20 cellular contexts compared by ENCODE assay signal in the genomic region with DNA sequence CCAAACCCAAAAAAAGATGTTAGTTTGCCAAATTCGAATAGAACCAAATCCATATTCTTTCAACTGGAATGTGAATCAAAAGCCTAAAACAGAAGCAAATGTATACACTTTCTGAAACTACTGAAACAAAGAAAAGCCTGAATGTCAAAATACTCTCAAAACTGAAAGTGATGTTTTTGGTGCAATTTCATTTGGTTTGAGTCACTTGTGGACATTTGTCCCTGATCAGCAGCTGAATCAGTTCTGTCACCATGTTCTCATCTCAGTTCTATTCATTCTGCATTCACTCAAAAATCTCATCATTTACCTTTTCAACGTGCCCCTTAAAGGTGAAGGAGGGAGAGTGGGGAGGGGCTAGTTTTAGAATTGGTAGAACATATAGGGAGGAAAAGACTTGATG.
"Had no signal": no experiment of that assay in that cellular context is flagged by ENCODE, and none has a peak within 500 bp of the region (broad histone marks: within the 10 kb centered on the region; RNA-seq: fewer than 3 reads in every experiment).

No MANE protein-coding gene starts in this region.

- H3K4me3 Mint-ChIP-seq: activated CD4-positive, alpha-beta T cell treated with anti-CD3 and anti-CD28 coated beads for 36 hours; activated CD8-positive, alpha-beta T cell treated with anti-CD3 and anti-CD28 coated beads for 36 hours; activated naive CD8-positive, alpha-beta T cell treated with anti-CD3 and anti-CD28 coated beads, Interleukin-2, amount 10 ng/mL, durations not matched to agents 7 days and 5 days; activated T-cell treated with anti-CD3 and anti-CD28 coated beads, Interleukin-2, amount 50 U/mL, for 72 hours; endodermal cell; neural progenitor cell; type B pancreatic cell had no signal

- H3K4me1 Mint-ChIP-seq: activated CD4-positive, alpha-beta T cell treated with anti-CD3 and anti-CD28 coated beads for 36 hours; activated naive CD8-positive, alpha-beta T cell treated with anti-CD3 and anti-CD28 coated beads, Interleukin-2, amount 10 ng/mL, durations not matched to agents 7 days and 5 days had no signal

- H3K9me3 ChIP-seq: breast epithelium, lower lobe of right lung, pancreas, suprapubic skin had no signal

- H3K9me3 Mint-ChIP-seq: activated CD8-positive, alpha-beta T cell treated with anti-CD3 and anti-CD28 coated beads for 36 hours; activated naive CD8-positive, alpha-beta T cell treated with anti-CD3 and anti-CD28 coated beads, Interleukin-2, amount 10 ng/mL, durations not matched to agents 7 days and 5 days; activated T-cell treated with anti-CD3 and anti-CD28 coated beads, Interleukin-2, amount 50 U/mL, for 72 hours; endodermal cell; neural progenitor cell; type B pancreatic cell had no signal

- H3K4me3 ChIP-seq: breast epithelium, lower lobe of right lung, neural progenitor cell, pancreas, suprapubic skin had no signal

- H3K36me3 ChIP-seq: breast epithelium, lower lobe of right lung, neural progenitor cell, pancreas, suprapubic skin, WERI-Rb-1 had no signal

- ATAC-seq: activated CD4-positive, alpha-beta T cell treated with anti-CD3 and anti-CD28 coated beads for 36 hours; activated CD8-positive, alpha-beta T cell treated with anti-CD3 and anti-CD28 coated beads for 36 hours; activated T-cell treated with anti-CD3 and anti-CD28 coated beads, Interleukin-2, amount 50 U/mL, for 72 hours; left cardiac atrium; lower lobe of right lung; pancreas had no signal

- H2AFZ ChIP-seq: neural progenitor cell had no signal

- H3K27me3 ChIP-seq: breast epithelium, neural progenitor cell, pancreas had no signal

- H3K27ac ChIP-seq: breast epithelium, lower lobe of right lung, neural progenitor cell, pancreas, suprapubic skin, WERI-Rb-1 had no signal

- FAIRE-seq: pancreas had no signal

- H3K4me2 ChIP-seq: neural progenitor cell had no signal

- DNase-seq: activated CD4-positive, alpha-beta T cell treated with anti-CD3 and anti-CD28 coated beads for 36 hours; activated CD8-positive, alpha-beta memory T cell treated with anti-CD3 and anti-CD28 coated beads, Interleukin-2, amount 50 U/mL, for 4 hours; activated CD8-positive, alpha-beta T cell treated with anti-CD3 and anti-CD28 coated beads for 36 hours; activated gamma-delta T cell treated with Interleukin-2 at 50 U/mL for 16 hours; activated naive CD8-positive, alpha-beta T cell treated with anti-CD3 and anti-CD28 coated beads, Interleukin-2, amount 10 ng/mL, durations not matched to agents 7 days and 5 days; activated T-cell treated with anti-CD3 and anti-CD28 coated beads, Interleukin-2, amount 50 U/mL, for 72 hours; aorta; hypothalamus; left cardiac atrium; lower lobe of right lung; midbrain; pancreas; stimulated activated CD4-positive, alpha-beta T cell treated with anti-CD3 and anti-CD28 coated beads, Interleukin-2, amount 100 ng/mL, for 48 hours; stimulated activated naive CD4-positive, alpha-beta T cell treated with Interleukin-2 at 50 U/mL for 16 hours; WERI-Rb-1 had no signal

- H3K4me1 ChIP-seq: breast epithelium, lower lobe of right lung, pancreas, suprapubic skin had no signal

- H3K27ac Mint-ChIP-seq: activated CD4-positive, alpha-beta T cell treated with anti-CD3 and anti-CD28 coated beads for 36 hours; activated CD8-positive, alpha-beta T cell treated with anti-CD3 and anti-CD28 coated beads for 36 hours; activated naive CD8-positive, alpha-beta T cell treated with anti-CD3 and anti-CD28 coated beads, Interleukin-2, amount 10 ng/mL, durations not matched to agents 7 days and 5 days; activated T-cell treated with anti-CD3 and anti-CD28 coated beads, Interleukin-2, amount 50 U/mL, for 72 hours; endodermal cell; neural progenitor cell; type B pancreatic cell had no signal

- H3K9ac ChIP-seq: neural progenitor cell had no signal
